Comparison of ENCODE assay signal across 10 cellular contexts in the genomic region with DNA sequence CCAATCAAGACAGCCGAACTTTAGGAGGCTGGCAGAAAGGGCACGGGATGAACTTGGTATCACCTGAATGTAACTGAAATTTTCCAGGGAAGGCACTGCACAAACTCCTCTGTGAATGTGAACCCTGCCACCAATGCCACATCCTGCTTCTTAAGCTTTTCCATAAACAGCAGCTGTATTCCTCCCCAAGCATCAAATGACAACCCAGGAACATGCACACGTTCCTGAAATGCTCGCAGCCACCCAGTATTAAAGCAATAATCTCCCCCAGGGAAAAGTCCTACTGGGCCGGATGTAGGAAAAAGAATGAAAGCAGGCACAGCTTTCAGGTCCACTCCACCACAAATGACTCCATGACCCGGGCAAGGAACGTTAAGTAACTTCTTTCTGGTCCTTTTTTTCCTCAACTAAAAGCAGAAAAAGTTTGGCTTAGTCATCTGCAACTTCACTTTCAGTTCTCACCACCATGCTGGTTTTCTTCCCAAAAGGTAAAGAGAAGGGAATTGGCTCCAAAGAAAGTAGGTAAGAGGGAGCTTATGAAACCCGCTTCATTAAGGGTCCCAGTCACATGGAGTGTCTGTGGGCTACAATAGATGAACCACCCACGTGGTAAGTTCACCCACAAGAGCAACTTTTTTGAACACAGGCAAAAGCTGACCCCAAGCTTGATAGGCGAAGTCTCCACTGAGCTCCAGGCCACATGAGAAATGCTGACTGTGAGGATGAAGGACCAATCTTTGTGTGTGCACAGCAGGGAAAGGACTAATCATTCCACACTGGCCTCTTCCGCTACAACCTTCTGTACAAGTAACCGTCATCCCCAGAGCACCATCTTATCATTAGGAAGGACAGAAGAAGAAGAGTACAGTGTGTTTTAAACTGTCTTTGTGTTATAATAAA.
DNase-seq lines count a peak whose midpoint lies in the region; ATAC-seq and TF ChIP-seq lines count a peak whose summit lies in the region.
"Had no signal": no experiment of that assay in that cellular context is flagged by ENCODE, and none has a peak within 500 bp of the region (broad histone marks: within the 10 kb centered on the region; RNA-seq: fewer than 3 reads in every experiment).

No MANE protein-coding gene starts in this region.

- H3K79me2 ChIP-seq in mammary epithelial cell (ENCODE audit: insufficient read depth, low read length): peaks cover 59% of the 10 kb centered on the region

- H3K4me3 ChIP-seq in mammary epithelial cell (replicated peaks in 1 of 3; ENCODE audit: insufficient read depth in 1 of 3, low read depth in 2 of 3, low read length in 3 of 3): no peak overlapping the region
- H3K4me3 ChIP-seq in breast epithelium: no peak overlapping the region
- no peak overlapping the region for H3K4me3 ChIP-seq in urinary bladder (ENCODE audit: low read depth, low read length)

- no peaks in the 10 kb centered on the region for H3K27me3 Mint-ChIP-seq in T-cell

- peaks cover 20% of the 10 kb centered on the region for H3K36me3 Mint-ChIP-seq in T-cell

- peak overlapping the region; percentile 99 for H3K27ac Mint-ChIP-seq in T-cell

- CTCF ChIA-PET in mammary epithelial cell (lab: Charles Lee; ENCODE audit: low non-redundant PET) (no interaction called here), T-cell (lab: Charles Lee) (interaction anchor here (0.6 to 2.5 kb wide), 8 partner anchors 11 to 102 kb away, joined by 3 to 7 read pairs (median 4); no protein-coding TSS in a partner anchor)

- H3K27me3 ChIP-seq in mammary epithelial cell (ENCODE audit: insufficient read depth, low read length) (no peaks in the 10 kb centered on the region), breast epithelium (no peaks in the 10 kb centered on the region), foreskin keratinocyte (no peaks in the 10 kb centered on the region)

- peaks cover 97 to 100% (median 98%) of the 10 kb centered on the region in 3 donors for H3K4me1 Mint-ChIP-seq in T-cell

- no TSS peak for BruUV-seq in mammary epithelial cell (replicated peaks; lab: Mats Ljungman, UMichigan)

- WGBS in mammary epithelial cell (ENCODE audit: low coverage, missing lambda C conversion rate): 90% methylated on average over 12 of the region's 12 CpGs
- WGBS in urinary bladder: 86% methylated on average over 12 of the region's 12 CpGs

- dilution Hi-C loops in mammary epithelial cell (cut with HindIII; ENCODE audit: low sequenced_read_pairs): no loop called here

- no peaks in the 10 kb centered on the region for H3K9me3 ChIP-seq in mammary epithelial cell (replicated peaks; ENCODE audit: insufficient read depth, low read length)
- H3K9me3 ChIP-seq in breast epithelium: no peaks in the 10 kb centered on the region

- no peak for TF ChIP-seq CTCF in mammary epithelial cell (conservative IDR thresholded peaks at IDR 0.05 in 1 of 2, IDR thresholded peaks at IDR 0.05 in 1 of 2; ENCODE audit: extremely low read depth in 1 of 2, insufficient read depth in 1 of 2, low read depth in 1 of 2, low read length in 2 of 2)
- TF ChIP-seq CTCF in breast epithelium (IDR thresholded peaks at IDR 0.05): no peak
- no peak for TF ChIP-seq CTCF in foreskin keratinocyte (conservative IDR thresholded peaks at IDR 0.05)

- H3K4me2 ChIP-seq in mammary epithelial cell (ENCODE audit: insufficient read depth, low read depth, low read length): no peak overlapping the region

- H3K27ac ChIP-seq in mammary epithelial cell (ENCODE audit: insufficient read depth, low read depth, low read length) (peak overlapping the region; percentile 13), breast epithelium (no peak overlapping the region), foreskin keratinocyte (peak overlapping the region; percentile 79), urinary bladder (ENCODE audit: low read depth) (peak overlapping the region; percentile 48)
- H3K27ac ChIP-seq: parathyroid adenoma had no signal

- intact Hi-C loops in mammary epithelial cell (cut with micrococcal nuclease): no loop called here
- intact Hi-C loops in breast epithelium (cut with DNase I; ENCODE audit: low total_unique reads): no loop called here
- intact Hi-C loops in left ventricle myocardium superior (cut with micrococcal nuclease): no loop called here

- no peaks in the 10 kb centered on the region for H4K20me1 ChIP-seq in mammary epithelial cell (ENCODE audit: insufficient read depth, low read length)

- H3K4me3 Mint-ChIP-seq in T-cell: peak overlapping the region; percentile 63 to 76 (median 75)

- DNase-seq in mammary epithelial cell: no peak
- DNase-seq in breast epithelium (ENCODE audit: low spot score in 2 of 2): no peak
- DNase-seq in T-cell: no peak
- DNase-seq in foreskin keratinocyte: no peak
- DNase-seq in stimulated activated naive CD4-positive, alpha-beta T cell (lab: John Stamatoyannopoulos, UW): no peak
- DNase-seq in left ventricle myocardium superior: no peak
- DNase-seq: NCI-H2029 had no signal

- no peak overlapping the region for H3K9ac ChIP-seq in mammary epithelial cell (ENCODE audit: insufficient read depth, low read length)
- H3K9ac ChIP-seq: parathyroid adenoma had no signal

- H3K9me3 Mint-ChIP-seq in T-cell: no peaks in the 10 kb centered on the region

- no peak overlapping the region for H2AFZ ChIP-seq in mammary epithelial cell (ENCODE audit: low read depth, low read length)
- H2AFZ ChIP-seq: parathyroid adenoma had no signal

- in situ Hi-C loops in mammary epithelial cell (cut with MboI; ENCODE audit: low sequenced_read_pairs in 2 of 2): no loop called here

- no peak for TF ChIP-seq POLR2A in breast epithelium (IDR thresholded peaks at IDR 0.05)

- POLR2A ChIA-PET in T-cell (lab: Charles Lee): interaction anchor here (0.8 to 3.4 kb wide), 4 partner anchors 11 to 46 kb away, joined by 3 to 15 read pairs (median 4); no protein-coding TSS in a partner anchor

- peaks cover 2% of the 10 kb centered on the region for H3K36me3 ChIP-seq in mammary epithelial cell (ENCODE audit: insufficient read depth, low read length)
- no peaks in the 10 kb centered on the region for H3K36me3 ChIP-seq in breast epithelium
- peaks cover 2% of the 10 kb centered on the region for H3K36me3 ChIP-seq in urinary bladder (ENCODE audit: insufficient read depth)

- ATAC-seq in T-cell (replicated peaks in 1 of 4) (no peak), foreskin keratinocyte (no peak), left ventricle myocardium superior (no peak), GM18907 (IDR thresholded peaks at IDR 0.05; ENCODE audit: unreplicated experiment) (no peak)

- peaks cover 19% of the 10 kb centered on the region for H3K4me1 ChIP-seq in mammary epithelial cell (ENCODE audit: insufficient read depth, low read length)
- peaks cover 0 to 6% of the 10 kb centered on the region in 2 donors for H3K4me1 ChIP-seq in breast epithelium
- peaks cover 41% of the 10 kb centered on the region for H3K4me1 ChIP-seq in foreskin keratinocyte
- H3K4me1 ChIP-seq in urinary bladder (ENCODE audit: insufficient read depth): no peaks in the 10 kb centered on the region
- H3K4me1 ChIP-seq: parathyroid adenoma had no signal

Comparison
In these comparisons a context has a peak if more than half of its experiments do, and no peak if none do; other contexts are left out.
1. H3K27ac ChIP-seq: peak in mammary epithelial cell (single experiment), foreskin keratinocyte (single experiment) and urinary bladder (single experiment); none in breast epithelium (0 of 2).